Comparison of ENCODE assay signal across 11 cellular contexts in genomic region chr10:73577788-73578187, GRCh38. TPM values are rescaled to one million over a fixed set of nuclear protein-coding genes. Genes with fewer than 3 reads are reported as not detected.
DNase-seq lines count a peak whose midpoint lies in the region; ATAC-seq and TF ChIP-seq lines count a peak whose summit lies in the region.
"Had no signal": no experiment of that assay in that cellular context is flagged by ENCODE, and none has a peak within 500 bp of the region (broad histone marks: within the 10 kb centered on the region; RNA-seq: fewer than 3 reads in every experiment).

No MANE protein-coding gene starts in this region.

- no peaks in the 10 kb centered on the region for H3K36me3 ChIP-seq in body of pancreas (replicated peaks in 1 of 2; ENCODE audit: insufficient read depth in 1 of 2, low read depth in 2 of 2)
- H3K36me3 ChIP-seq in right atrium auricular region: no peaks in the 10 kb centered on the region

- peaks cover 58% of the 10 kb centered on the region for H3K4me1 ChIP-seq in body of pancreas
- H3K4me1 ChIP-seq in right atrium auricular region: peaks cover 0 to 34% of the 10 kb centered on the region in 2 donors

- peak overlapping the region; percentile 66 to 87 (median 84) for H3K27ac ChIP-seq in body of pancreas
- peak overlapping the region; percentile 74 to 91 for H3K27ac ChIP-seq in right atrium auricular region

- H3K4me3 Mint-ChIP-seq in progenitor cell of endocrine pancreas (ENCODE audit: low read depth): no peak overlapping the region
- H3K4me3 Mint-ChIP-seq: activated naive CD4-positive, alpha-beta T cell treated with anti-CD3 and anti-CD28 coated beads, Interleukin-2, amount 50 U/mL, for 24 hours; CD8-positive, alpha-beta T cell; T-helper 2 cell treated with Interferon-gamma antibody and Interleukin-4, amounts not matched to agents 5 μg/mL and 100 μg/mL, for 36 hours had no signal

- H3K27me3 Mint-ChIP-seq in progenitor cell of endocrine pancreas: no peaks in the 10 kb centered on the region
- H3K27me3 Mint-ChIP-seq: activated naive CD4-positive, alpha-beta T cell treated with anti-CD3 and anti-CD28 coated beads, Interleukin-2, amount 50 U/mL, for 24 hours had no signal

- TF ChIP-seq POLR2A in body of pancreas (IDR thresholded peaks at IDR 0.05): peak in 2 of 3 donors; percentile 39 to 41

- H3K9me3 Mint-ChIP-seq in progenitor cell of endocrine pancreas (ENCODE audit: low read depth): peaks cover under 1% of the 10 kb centered on the region
- H3K9me3 Mint-ChIP-seq: activated naive CD4-positive, alpha-beta T cell treated with anti-CD3 and anti-CD28 coated beads, Interleukin-2, amount 50 U/mL, for 24 hours; CD8-positive, alpha-beta T cell; T-helper 2 cell treated with Interferon-gamma antibody and Interleukin-4, amounts not matched to agents 5 μg/mL and 100 μg/mL, for 36 hours had no signal

- H3K9me3 ChIP-seq in body of pancreas (no peaks in the 10 kb centered on the region), right atrium auricular region (no peaks in the 10 kb centered on the region)

- peaks cover 9% of the 10 kb centered on the region for H3K36me3 Mint-ChIP-seq in progenitor cell of endocrine pancreas (ENCODE audit: insufficient read depth)
- H3K36me3 Mint-ChIP-seq: activated naive CD4-positive, alpha-beta T cell treated with anti-CD3 and anti-CD28 coated beads, Interleukin-2, amount 50 U/mL, for 24 hours; CD8-positive, alpha-beta T cell had no signal

- 0 to 8% methylated on average over 1 of the region's 1 CpG for WGBS in body of pancreas, 2 donors

- peak; percentile 88 for ATAC-seq in body of pancreas
- ATAC-seq in HG02884 (IDR thresholded peaks at IDR 0.05; ENCODE audit: unreplicated experiment): no peak
- ATAC-seq in GM18873 (IDR thresholded peaks at IDR 0.05; ENCODE audit: low FRiP score, unreplicated experiment): no peak
- no peak for ATAC-seq in GM18519 (IDR thresholded peaks at IDR 0.05; ENCODE audit: low FRiP score, unreplicated experiment)
- ATAC-seq: CD8-positive, alpha-beta T cell had no signal

- intact Hi-C loops in body of pancreas (cut with DNase I): no loop called here

- TF ChIP-seq CTCF in body of pancreas (IDR thresholded peaks at IDR 0.05) (no peak), right atrium auricular region (IDR thresholded peaks at IDR 0.05) (no peak), progenitor cell of endocrine pancreas (IDR thresholded peaks at IDR 0.05; ENCODE audit: unreplicated experiment) (no peak)

- no peak overlapping the region for H3K4me3 ChIP-seq in body of pancreas
- no peak overlapping the region for H3K4me3 ChIP-seq in right atrium auricular region

- DNase-seq in DMS79 (lab: John Stamatoyannopoulos, UW): peak; percentile 4
- peak; percentile 76 to 91 (median 88) for DNase-seq in body of pancreas
- peak; percentile 87 for DNase-seq in right atrium auricular region (ENCODE audit: low spot score)
- DNase-seq in progenitor cell of endocrine pancreas (ENCODE audit: low spot score, unreplicated experiment): no peak
- no peak for DNase-seq in amniotic stem cell (lab: John Stamatoyannopoulos, UW)
- DNase-seq: CD8-positive, alpha-beta T cell had no signal

- H3K27ac Mint-ChIP-seq in progenitor cell of endocrine pancreas: peak overlapping the region; percentile 3
- H3K27ac Mint-ChIP-seq: activated naive CD4-positive, alpha-beta T cell treated with anti-CD3 and anti-CD28 coated beads, Interleukin-2, amount 50 U/mL, for 24 hours; CD8-positive, alpha-beta T cell; T-helper 2 cell treated with Interferon-gamma antibody and Interleukin-4, amounts not matched to agents 5 μg/mL and 100 μg/mL, for 36 hours had no signal

- H3K4me1 Mint-ChIP-seq in progenitor cell of endocrine pancreas (ENCODE audit: low read depth): peaks cover 16% of the 10 kb centered on the region
- H3K4me1 Mint-ChIP-seq: activated naive CD4-positive, alpha-beta T cell treated with anti-CD3 and anti-CD28 coated beads, Interleukin-2, amount 50 U/mL, for 24 hours had no signal

- H3K27me3 ChIP-seq in body of pancreas: no peaks in the 10 kb centered on the region
- no peaks in the 10 kb centered on the region for H3K27me3 ChIP-seq in right atrium auricular region

RNA-seq across cellular contexts. Expression of gene USP54, which starts 13.4 kb away (rescaled TPM):
- total RNA-seq in body of pancreas: 10 to 100 TPM; 20.4 to 25.4 TPM
- total RNA-seq in right atrium auricular region: 10 to 100 TPM; 22.3 to 24.3 TPM
- 79.0 and 83.8 TPM in 2 replicates for total RNA-seq in progenitor cell of endocrine pancreas

Comparison
In these comparisons a context has a peak if more than half of its experiments do, and no peak if none do; other contexts are left out.
1. DNase-seq: peak in DMS79 (single experiment), body of pancreas (4 of 4) and right atrium auricular region (single experiment); none in progenitor cell of endocrine pancreas (single experiment) and amniotic stem cell (single experiment).